28 cellular contexts compared by ENCODE assay signal in genomic region chr20:61349447-61350165, GRCh38.
"Had no signal": no experiment of that assay in that cellular context is flagged by ENCODE, and none has a peak within 500 bp of the region (broad histone marks: within the 10 kb centered on the region; RNA-seq: fewer than 3 reads in every experiment).

No MANE protein-coding gene starts in this region.

- H3K27me3 Mint-ChIP-seq: activated CD4-positive, alpha-beta T cell treated with anti-CD3 and anti-CD28 coated beads, Interleukin-2, amount 10 ng/mL, durations not matched to agents 24 days and 14 days; activated naive CD8-positive, alpha-beta T cell treated with anti-CD3 and anti-CD28 coated beads, Interleukin-2, amount 50 U/mL, for 24 hours; brain had no signal

- H3K27ac Mint-ChIP-seq: activated CD4-positive, alpha-beta T cell treated with anti-CD3 and anti-CD28 coated beads, Interleukin-2, amount 10 ng/mL, durations not matched to agents 24 days and 14 days; activated CD8-positive, alpha-beta T cell treated with anti-CD3 and anti-CD28 coated beads for 36 hours; activated naive CD4-positive, alpha-beta T cell treated with anti-CD3 and anti-CD28 coated beads, Interleukin-2, amount 10 ng/mL, durations not matched to agents 7 days and 5 days; activated naive CD8-positive, alpha-beta T cell; activated naive CD8-positive, alpha-beta T cell treated with anti-CD3 and anti-CD28 coated beads, Interleukin-2, amount 50 U/mL, for 24 hours; activated T-cell treated with anti-CD3 and anti-CD28 coated beads, Interleukin-2, amount 50 U/mL, for 24 hours; activated T-helper 2 cell treated with anti-CD3 and anti-CD28 coated beads, Interferon-gamma antibody, Interleukin-2, Interleukin-4, amounts not matched to agents 10 μg/mL and 5 μg/mL and 100 μg/mL, durations not matched to agents 14 hours and 24 hours and 36 hours; T-helper 1 cell treated with Interleukin-12 subunit alpha and Interleukin-12 subunit beta and Interleukin-4 antibody, amounts not matched to agents 30 μg/mL and 1 μg/mL, for 36 hours; T-helper 2 cell treated with Interferon-gamma antibody and Interleukin-4, amounts not matched to agents 5 μg/mL and 100 μg/mL, for 36 hours had no signal

- H3K4me3 ChIP-seq: K562, Peyer's patch, SJSA1 had no signal

- H3K36me3 Mint-ChIP-seq: activated naive CD4-positive, alpha-beta T cell treated with anti-CD3 and anti-CD28 coated beads, Interleukin-2, amount 10 ng/mL, durations not matched to agents 7 days and 5 days; activated naive CD8-positive, alpha-beta T cell had no signal

- H3K36me3 ChIP-seq: Peyer's patch, SJSA1 had no signal

- H3K27ac ChIP-seq: Peyer's patch, SJSA1 had no signal

- H3K27me3 ChIP-seq: Peyer's patch had no signal

- DNase-seq: activated CD4-positive, alpha-beta T cell treated with anti-CD3 and anti-CD28 coated beads, Interleukin-2, amount 10 ng/mL, durations not matched to agents 24 days and 14 days; activated CD4-positive, alpha-beta T cell treated with anti-CD3 and anti-CD28 coated beads, Interleukin-2, amount 50 U/mL, for 4 hours; activated CD8-positive, alpha-beta T cell treated with anti-CD3 and anti-CD28 coated beads for 36 hours; activated naive CD4-positive, alpha-beta T cell treated with anti-CD3 and anti-CD28 coated beads, Interleukin-2, amount 10 ng/mL, durations not matched to agents 7 days and 5 days; activated naive CD8-positive, alpha-beta T cell treated with anti-CD3 and anti-CD28 coated beads, Interleukin-2, amount 50 U/mL, for 24 hours; activated T-cell treated with anti-CD3 and anti-CD28 coated beads, Interleukin-2, amount 50 U/mL, for 24 hours; anterior cingulate cortex; central memory CD4-positive, alpha-beta T cell; NCI-H1092 treated with DMSO at 0.1 percent for 48 hours; NCI-H1417; NCI-H146; NCI-H187; NCI-H2081; NCI-H2171 treated with DMSO at 0.1 percent for 48 hours; NCI-H226; NCI-H446 treated with DMSO at 0.1 percent for 48 hours; NCI-H524; Peyer's patch; RPMI8226; SHP77 treated with DMSO at 0.1 percent for 48 hours; SK-N-SH had no signal

- H3K9me3 ChIP-seq: Peyer's patch, SK-N-SH had no signal

- H3K4me1 Mint-ChIP-seq: activated CD4-positive, alpha-beta T cell treated with anti-CD3 and anti-CD28 coated beads, Interleukin-2, amount 10 ng/mL, durations not matched to agents 24 days and 14 days; activated naive CD4-positive, alpha-beta T cell treated with anti-CD3 and anti-CD28 coated beads, Interleukin-2, amount 10 ng/mL, durations not matched to agents 7 days and 5 days; activated naive CD8-positive, alpha-beta T cell treated with anti-CD3 and anti-CD28 coated beads, Interleukin-2, amount 50 U/mL, for 24 hours had no signal

- ATAC-seq: activated CD8-positive, alpha-beta T cell treated with anti-CD3 and anti-CD28 coated beads for 36 hours; activated naive CD8-positive, alpha-beta T cell treated with anti-CD3 and anti-CD28 coated beads, Interleukin-2, amount 50 U/mL, for 24 hours; K562 had no signal

- H3K9me3 Mint-ChIP-seq: activated CD4-positive, alpha-beta T cell treated with anti-CD3 and anti-CD28 coated beads, Interleukin-2, amount 10 ng/mL, durations not matched to agents 24 days and 14 days; activated T-cell treated with anti-CD3 and anti-CD28 coated beads, Interleukin-2, amount 50 U/mL, for 24 hours; activated T-helper 2 cell treated with anti-CD3 and anti-CD28 coated beads, Interferon-gamma antibody, Interleukin-2, Interleukin-4, amounts not matched to agents 10 μg/mL and 5 μg/mL and 100 μg/mL, durations not matched to agents 14 hours and 24 hours and 36 hours; T-helper 1 cell treated with Interleukin-12 subunit alpha and Interleukin-12 subunit beta and Interleukin-4 antibody, amounts not matched to agents 30 μg/mL and 1 μg/mL, for 36 hours; T-helper 2 cell treated with Interferon-gamma antibody and Interleukin-4, amounts not matched to agents 5 μg/mL and 100 μg/mL, for 36 hours had no signal

- H3K4me3 Mint-ChIP-seq: activated CD4-positive, alpha-beta T cell treated with anti-CD3 and anti-CD28 coated beads, Interleukin-2, amount 10 ng/mL, durations not matched to agents 24 days and 14 days; activated CD8-positive, alpha-beta T cell treated with anti-CD3 and anti-CD28 coated beads for 36 hours; activated naive CD4-positive, alpha-beta T cell treated with anti-CD3 and anti-CD28 coated beads, Interleukin-2, amount 10 ng/mL, durations not matched to agents 7 days and 5 days; activated naive CD8-positive, alpha-beta T cell; activated naive CD8-positive, alpha-beta T cell treated with anti-CD3 and anti-CD28 coated beads, Interleukin-2, amount 50 U/mL, for 24 hours; activated T-cell treated with anti-CD3 and anti-CD28 coated beads, Interleukin-2, amount 50 U/mL, for 24 hours; T-helper 1 cell treated with Interleukin-12 subunit alpha and Interleukin-12 subunit beta and Interleukin-4 antibody, amounts not matched to agents 30 μg/mL and 1 μg/mL, for 36 hours; T-helper 2 cell treated with Interferon-gamma antibody and Interleukin-4, amounts not matched to agents 5 μg/mL and 100 μg/mL, for 36 hours had no signal

- H3K4me1 ChIP-seq: Peyer's patch, SJSA1 had no signal
